In the genomic region with DNA sequence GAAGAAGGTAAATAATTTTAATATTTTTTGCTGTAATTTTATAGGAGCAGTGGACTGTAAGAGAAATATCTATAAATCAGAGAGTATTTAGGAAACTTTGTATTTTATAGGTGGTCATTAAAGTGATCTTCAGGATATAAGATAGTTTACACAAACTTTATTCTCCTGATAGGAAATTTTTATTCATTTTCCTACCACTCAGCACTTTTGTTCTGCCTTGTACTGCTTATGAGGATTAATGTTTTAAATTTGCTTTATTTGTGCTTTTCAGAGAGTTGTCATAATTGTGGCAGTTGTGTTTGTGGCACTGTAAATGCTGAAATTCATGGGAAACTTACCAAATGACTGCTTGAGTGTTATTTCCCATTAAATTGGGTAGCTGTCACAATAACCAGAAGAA, we compare ENCODE assay signal across 33 cellular contexts.
"Had no signal": no experiment of that assay in that cellular context is flagged by ENCODE, and none has a peak within 500 bp of the region (broad histone marks: within the 10 kb centered on the region; RNA-seq: fewer than 3 reads in every experiment).

No MANE protein-coding gene starts in this region.

- FAIRE-seq: colon had no signal

- H3K27me3 Mint-ChIP-seq: activated B cell treated with CpG ODN at 0.5 μM for 24 hours; activated CD4-positive, alpha-beta memory T cell treated with anti-CD3 and anti-CD28 coated beads for 36 hours; activated CD4-positive, alpha-beta T cell treated with anti-CD3 and anti-CD28 coated beads for 36 hours; activated CD8-positive, alpha-beta T cell treated with anti-CD3 and anti-CD28 coated beads for 36 hours; activated naive CD4-positive, alpha-beta T cell treated with anti-CD3 and anti-CD28 coated beads, Interleukin-2, amount 10 ng/mL, durations not matched to agents 7 days and 5 days; activated naive CD4-positive, alpha-beta T cell treated with anti-CD3 and anti-CD28 coated beads, Interleukin-2, amount 50 U/mL, for 24 hours; activated naive CD8-positive, alpha-beta T cell treated with anti-CD3 and anti-CD28 coated beads for 36 hours had no signal

- ATAC-seq: activated CD4-positive, alpha-beta T cell treated with anti-CD3 and anti-CD28 coated beads for 36 hours; activated CD8-positive, alpha-beta T cell treated with anti-CD3 and anti-CD28 coated beads for 36 hours; activated T-cell treated with anti-CD3 and anti-CD28 coated beads, Interleukin-2, amount 50 U/mL, for 4 hours; body of pancreas had no signal

- H3K36me3 ChIP-seq: breast epithelium had no signal

- H3K9me3 ChIP-seq: adrenal gland, body of pancreas, breast epithelium had no signal

- H3K4me3 Mint-ChIP-seq: activated B cell treated with CpG ODN at 0.5 μM for 24 hours; activated CD4-positive, alpha-beta memory T cell treated with anti-CD3 and anti-CD28 coated beads for 36 hours; activated CD4-positive, alpha-beta T cell treated with anti-CD3 and anti-CD28 coated beads for 36 hours; activated CD8-positive, alpha-beta T cell treated with anti-CD3 and anti-CD28 coated beads for 36 hours; activated naive CD4-positive, alpha-beta T cell treated with anti-CD3 and anti-CD28 coated beads, Interleukin-2, amount 10 ng/mL, durations not matched to agents 7 days and 5 days; activated naive CD4-positive, alpha-beta T cell treated with anti-CD3 and anti-CD28 coated beads, Interleukin-2, amount 50 U/mL, for 24 hours; activated naive CD8-positive, alpha-beta T cell treated with anti-CD3 and anti-CD28 coated beads for 36 hours; activated T-cell treated with anti-CD3 and anti-CD28 coated beads, Interleukin-2, amount 50 U/mL, for 4 hours; T-helper 1 cell treated with Interleukin-12 subunit alpha and Interleukin-12 subunit beta and Interleukin-4 antibody, amounts not matched to agents 30 μg/mL and 1 μg/mL, for 36 hours; T-helper 2 cell treated with Interferon-gamma antibody and Interleukin-4, amounts not matched to agents 5 μg/mL and 100 μg/mL, for 36 hours had no signal

- H3K27ac ChIP-seq: adrenal gland, body of pancreas, brain microvascular endothelial cell, breast epithelium, VCaP had no signal

- H3K9me3 Mint-ChIP-seq: activated B cell treated with CpG ODN at 0.5 μM for 24 hours; activated CD4-positive, alpha-beta memory T cell treated with anti-CD3 and anti-CD28 coated beads for 36 hours; activated CD8-positive, alpha-beta T cell treated with anti-CD3 and anti-CD28 coated beads for 36 hours; activated naive CD4-positive, alpha-beta T cell treated with anti-CD3 and anti-CD28 coated beads, Interleukin-2, amount 10 ng/mL, durations not matched to agents 7 days and 5 days; activated naive CD4-positive, alpha-beta T cell treated with anti-CD3 and anti-CD28 coated beads, Interleukin-2, amount 50 U/mL, for 24 hours; activated T-cell treated with anti-CD3 and anti-CD28 coated beads, Interleukin-2, amount 50 U/mL, for 4 hours; activated T-helper 2 cell treated with anti-CD3 and anti-CD28 coated beads, Interferon-gamma antibody, Interleukin-2, Interleukin-4, amounts not matched to agents 10 μg/mL and 5 μg/mL and 100 μg/mL, durations not matched to agents 14 hours and 24 hours and 36 hours; T-helper 1 cell treated with Interleukin-12 subunit alpha and Interleukin-12 subunit beta and Interleukin-4 antibody, amounts not matched to agents 30 μg/mL and 1 μg/mL, for 36 hours; T-helper 2 cell treated with Interferon-gamma antibody and Interleukin-4, amounts not matched to agents 5 μg/mL and 100 μg/mL, for 36 hours had no signal

- H3K27me3 ChIP-seq: adrenal gland, body of pancreas, brain microvascular endothelial cell, breast epithelium had no signal

- DNase-seq: activated B cell treated with CpG ODN at 0.5 μM for 24 hours; activated CD4-positive, alpha-beta memory T cell treated with anti-CD3 and anti-CD28 coated beads for 36 hours; activated CD4-positive, alpha-beta T cell treated with anti-CD3 and anti-CD28 coated beads for 36 hours; activated CD4-positive, alpha-beta T cell treated with anti-CD3 and anti-CD28 coated beads for 48 hours; activated CD4-positive, alpha-beta T cell treated with anti-CD3 and anti-CD28 coated beads, Interleukin-2, amount 50 U/mL, for 1 hour; activated CD4-positive, alpha-beta T cell treated with anti-CD3 and anti-CD28 coated beads, Interleukin-2, amount 50 U/mL, for 4 hours; activated CD4-positive, CD25-positive, alpha-beta regulatory T cell treated with anti-CD3 and anti-CD28 coated beads, Interleukin-2, amount 50 U/mL, for 72 hours; activated CD8-positive, alpha-beta memory T cell treated with anti-CD3 and anti-CD28 coated beads, Interleukin-2, amount 50 U/mL, for 4 hours; activated CD8-positive, alpha-beta T cell treated with anti-CD3 and anti-CD28 coated beads for 36 hours; activated effector memory CD4-positive, alpha-beta T cell treated with Interleukin-2 at 50 U/mL for 16 hours; activated gamma-delta T cell; activated naive CD4-positive, alpha-beta T cell treated with anti-CD3 and anti-CD28 coated beads, Interleukin-2, amount 10 ng/mL, durations not matched to agents 7 days and 5 days; activated naive CD4-positive, alpha-beta T cell treated with Interleukin-2 at 50 U/mL for 16 hours; activated naive CD8-positive, alpha-beta T cell treated with anti-CD3 and anti-CD28 coated beads for 36 hours; activated T-cell treated with anti-CD3 and anti-CD28 coated beads for 4 hours; activated T-cell treated with anti-CD3 and anti-CD28 coated beads, Interleukin-2, amount 50 U/mL, for 1 hour; activated T-cell treated with anti-CD3 and anti-CD28 coated beads, Interleukin-2, amount 50 U/mL, for 4 hours; adrenal gland; amniotic stem cell; aorta; body of pancreas; brain microvascular endothelial cell; central memory CD4-positive, alpha-beta T cell; T-helper 1 cell; T-helper 2 cell; T-helper 9 cell had no signal

- H3K4me3 ChIP-seq: adrenal gland, body of pancreas, breast epithelium had no signal

- H3K4me1 Mint-ChIP-seq: activated CD4-positive, alpha-beta T cell treated with anti-CD3 and anti-CD28 coated beads for 36 hours; activated naive CD4-positive, alpha-beta T cell treated with anti-CD3 and anti-CD28 coated beads, Interleukin-2, amount 10 ng/mL, durations not matched to agents 7 days and 5 days; activated naive CD4-positive, alpha-beta T cell treated with anti-CD3 and anti-CD28 coated beads, Interleukin-2, amount 50 U/mL, for 24 hours; activated naive CD8-positive, alpha-beta T cell treated with anti-CD3 and anti-CD28 coated beads for 36 hours had no signal

- H3K4me1 ChIP-seq: body of pancreas, breast epithelium had no signal

- H3K27ac Mint-ChIP-seq: activated B cell treated with CpG ODN at 0.5 μM for 24 hours; activated CD4-positive, alpha-beta memory T cell treated with anti-CD3 and anti-CD28 coated beads for 36 hours; activated CD4-positive, alpha-beta T cell treated with anti-CD3 and anti-CD28 coated beads for 36 hours; activated CD8-positive, alpha-beta T cell treated with anti-CD3 and anti-CD28 coated beads for 36 hours; activated naive CD4-positive, alpha-beta T cell treated with anti-CD3 and anti-CD28 coated beads, Interleukin-2, amount 10 ng/mL, durations not matched to agents 7 days and 5 days; activated naive CD4-positive, alpha-beta T cell treated with anti-CD3 and anti-CD28 coated beads, Interleukin-2, amount 50 U/mL, for 24 hours; activated naive CD8-positive, alpha-beta T cell treated with anti-CD3 and anti-CD28 coated beads for 36 hours; activated T-helper 2 cell treated with anti-CD3 and anti-CD28 coated beads, Interferon-gamma antibody, Interleukin-2, Interleukin-4, amounts not matched to agents 10 μg/mL and 5 μg/mL and 100 μg/mL, durations not matched to agents 14 hours and 24 hours and 36 hours; T-helper 1 cell treated with Interleukin-12 subunit alpha and Interleukin-12 subunit beta and Interleukin-4 antibody, amounts not matched to agents 30 μg/mL and 1 μg/mL, for 36 hours; T-helper 2 cell treated with Interferon-gamma antibody and Interleukin-4, amounts not matched to agents 5 μg/mL and 100 μg/mL, for 36 hours had no signal
